1 cellular context compared by ENCODE assay signal in the genomic region with DNA sequence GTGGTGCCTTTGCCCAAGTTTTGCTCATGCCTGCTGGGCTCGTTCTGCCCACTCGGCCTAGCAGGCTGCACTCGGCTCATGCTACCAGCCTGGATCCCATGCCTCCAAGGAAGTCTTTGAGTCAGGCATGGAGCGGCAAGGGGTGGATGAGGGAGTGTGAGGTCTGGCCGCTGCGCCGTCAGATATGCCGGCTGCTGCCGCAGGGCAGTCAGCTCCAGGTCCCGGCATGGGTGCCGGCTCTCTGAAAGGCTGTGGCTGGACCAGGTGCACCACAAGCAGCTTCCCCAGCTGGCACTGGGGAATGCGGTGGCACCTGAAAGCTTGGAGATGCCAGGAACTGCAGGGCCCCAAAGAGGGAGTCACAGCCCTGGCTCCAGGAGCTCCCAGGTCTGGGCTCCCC.
TF ChIP-seq lines count a peak whose summit lies in the region.

No MANE protein-coding gene starts in this region.

TF ChIP-seq in H1, 55 proteins besides CTCF, POLR2A, EP300 and RAD21 (continued from another document):
- TF ChIP-seq, protein P1, sequence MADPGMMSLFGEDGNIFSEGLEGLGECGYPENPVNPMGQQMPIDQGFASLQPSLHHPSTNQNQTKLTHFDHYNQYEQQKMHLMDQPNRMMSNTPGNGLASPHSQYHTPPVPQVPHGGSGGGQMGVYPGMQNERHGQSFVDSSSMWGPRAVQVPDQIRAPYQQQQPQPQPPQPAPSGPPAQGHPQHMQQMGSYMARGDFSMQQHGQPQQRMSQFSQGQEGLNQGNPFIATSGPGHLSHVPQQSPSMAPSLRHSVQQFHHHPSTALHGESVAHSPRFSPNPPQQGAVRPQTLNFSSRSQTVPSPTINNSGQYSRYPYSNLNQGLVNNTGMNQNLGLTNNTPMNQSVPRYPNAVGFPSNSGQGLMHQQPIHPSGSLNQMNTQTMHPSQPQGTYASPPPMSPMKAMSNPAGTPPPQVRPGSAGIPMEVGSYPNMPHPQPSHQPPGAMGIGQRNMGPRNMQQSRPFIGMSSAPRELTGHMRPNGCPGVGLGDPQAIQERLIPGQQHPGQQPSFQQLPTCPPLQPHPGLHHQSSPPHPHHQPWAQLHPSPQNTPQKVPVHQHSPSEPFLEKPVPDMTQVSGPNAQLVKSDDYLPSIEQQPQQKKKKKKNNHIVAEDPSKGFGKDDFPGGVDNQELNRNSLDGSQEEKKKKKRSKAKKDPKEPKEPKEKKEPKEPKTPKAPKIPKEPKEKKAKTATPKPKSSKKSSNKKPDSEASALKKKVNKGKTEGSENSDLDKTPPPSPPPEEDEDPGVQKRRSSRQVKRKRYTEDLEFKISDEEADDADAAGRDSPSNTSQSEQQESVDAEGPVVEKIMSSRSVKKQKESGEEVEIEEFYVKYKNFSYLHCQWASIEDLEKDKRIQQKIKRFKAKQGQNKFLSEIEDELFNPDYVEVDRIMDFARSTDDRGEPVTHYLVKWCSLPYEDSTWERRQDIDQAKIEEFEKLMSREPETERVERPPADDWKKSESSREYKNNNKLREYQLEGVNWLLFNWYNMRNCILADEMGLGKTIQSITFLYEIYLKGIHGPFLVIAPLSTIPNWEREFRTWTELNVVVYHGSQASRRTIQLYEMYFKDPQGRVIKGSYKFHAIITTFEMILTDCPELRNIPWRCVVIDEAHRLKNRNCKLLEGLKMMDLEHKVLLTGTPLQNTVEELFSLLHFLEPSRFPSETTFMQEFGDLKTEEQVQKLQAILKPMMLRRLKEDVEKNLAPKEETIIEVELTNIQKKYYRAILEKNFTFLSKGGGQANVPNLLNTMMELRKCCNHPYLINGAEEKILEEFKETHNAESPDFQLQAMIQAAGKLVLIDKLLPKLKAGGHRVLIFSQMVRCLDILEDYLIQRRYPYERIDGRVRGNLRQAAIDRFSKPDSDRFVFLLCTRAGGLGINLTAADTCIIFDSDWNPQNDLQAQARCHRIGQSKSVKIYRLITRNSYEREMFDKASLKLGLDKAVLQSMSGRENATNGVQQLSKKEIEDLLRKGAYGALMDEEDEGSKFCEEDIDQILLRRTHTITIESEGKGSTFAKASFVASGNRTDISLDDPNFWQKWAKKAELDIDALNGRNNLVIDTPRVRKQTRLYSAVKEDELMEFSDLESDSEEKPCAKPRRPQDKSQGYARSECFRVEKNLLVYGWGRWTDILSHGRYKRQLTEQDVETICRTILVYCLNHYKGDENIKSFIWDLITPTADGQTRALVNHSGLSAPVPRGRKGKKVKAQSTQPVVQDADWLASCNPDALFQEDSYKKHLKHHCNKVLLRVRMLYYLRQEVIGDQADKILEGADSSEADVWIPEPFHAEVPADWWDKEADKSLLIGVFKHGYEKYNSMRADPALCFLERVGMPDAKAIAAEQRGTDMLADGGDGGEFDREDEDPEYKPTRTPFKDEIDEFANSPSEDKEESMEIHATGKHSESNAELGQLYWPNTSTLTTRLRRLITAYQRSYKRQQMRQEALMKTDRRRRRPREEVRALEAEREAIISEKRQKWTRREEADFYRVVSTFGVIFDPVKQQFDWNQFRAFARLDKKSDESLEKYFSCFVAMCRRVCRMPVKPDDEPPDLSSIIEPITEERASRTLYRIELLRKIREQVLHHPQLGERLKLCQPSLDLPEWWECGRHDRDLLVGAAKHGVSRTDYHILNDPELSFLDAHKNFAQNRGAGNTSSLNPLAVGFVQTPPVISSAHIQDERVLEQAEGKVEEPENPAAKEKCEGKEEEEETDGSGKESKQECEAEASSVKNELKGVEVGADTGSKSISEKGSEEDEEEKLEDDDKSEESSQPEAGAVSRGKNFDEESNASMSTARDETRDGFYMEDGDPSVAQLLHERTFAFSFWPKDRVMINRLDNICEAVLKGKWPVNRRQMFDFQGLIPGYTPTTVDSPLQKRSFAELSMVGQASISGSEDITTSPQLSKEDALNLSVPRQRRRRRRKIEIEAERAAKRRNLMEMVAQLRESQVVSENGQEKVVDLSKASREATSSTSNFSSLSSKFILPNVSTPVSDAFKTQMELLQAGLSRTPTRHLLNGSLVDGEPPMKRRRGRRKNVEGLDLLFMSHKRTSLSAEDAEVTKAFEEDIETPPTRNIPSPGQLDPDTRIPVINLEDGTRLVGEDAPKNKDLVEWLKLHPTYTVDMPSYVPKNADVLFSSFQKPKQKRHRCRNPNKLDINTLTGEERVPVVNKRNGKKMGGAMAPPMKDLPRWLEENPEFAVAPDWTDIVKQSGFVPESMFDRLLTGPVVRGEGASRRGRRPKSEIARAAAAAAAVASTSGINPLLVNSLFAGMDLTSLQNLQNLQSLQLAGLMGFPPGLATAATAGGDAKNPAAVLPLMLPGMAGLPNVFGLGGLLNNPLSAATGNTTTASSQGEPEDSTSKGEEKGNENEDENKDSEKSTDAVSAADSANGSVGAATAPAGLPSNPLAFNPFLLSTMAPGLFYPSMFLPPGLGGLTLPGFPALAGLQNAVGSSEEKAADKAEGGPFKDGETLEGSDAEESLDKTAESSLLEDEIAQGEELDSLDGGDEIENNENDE (IDR thresholded peaks at IDR 0.05; ENCODE audit: insufficient replicate concordance, low read length), result no peak
- TF ChIP-seq GTF2F1 (IDR thresholded peaks at IDR 0.05; ENCODE audit: borderline replicate concordance, low read depth, low read length) (no peak), CBX8 (IDR thresholded peaks at IDR 0.05; ENCODE audit: borderline replicate concordance, low read depth, low read length) (no peak), MAFK (IDR thresholded peaks at IDR 0.05; ENCODE audit: low read depth, low read length) (no peak), SIRT6 (IDR thresholded peaks at IDR 0.05; ENCODE audit: low read length) (no peak), HDAC6 (IDR thresholded peaks at IDR 0.05; ENCODE audit: low read depth, low read length) (no peak), SUZ12 (IDR thresholded peaks at IDR 0.05; ENCODE audit: low read length) (no peak), BCL11A (IDR thresholded peaks at IDR 0.05; ENCODE audit: low read depth in 2 of 2, low read length in 2 of 2) (no peak)
- TF ChIP-seq, protein P2, sequence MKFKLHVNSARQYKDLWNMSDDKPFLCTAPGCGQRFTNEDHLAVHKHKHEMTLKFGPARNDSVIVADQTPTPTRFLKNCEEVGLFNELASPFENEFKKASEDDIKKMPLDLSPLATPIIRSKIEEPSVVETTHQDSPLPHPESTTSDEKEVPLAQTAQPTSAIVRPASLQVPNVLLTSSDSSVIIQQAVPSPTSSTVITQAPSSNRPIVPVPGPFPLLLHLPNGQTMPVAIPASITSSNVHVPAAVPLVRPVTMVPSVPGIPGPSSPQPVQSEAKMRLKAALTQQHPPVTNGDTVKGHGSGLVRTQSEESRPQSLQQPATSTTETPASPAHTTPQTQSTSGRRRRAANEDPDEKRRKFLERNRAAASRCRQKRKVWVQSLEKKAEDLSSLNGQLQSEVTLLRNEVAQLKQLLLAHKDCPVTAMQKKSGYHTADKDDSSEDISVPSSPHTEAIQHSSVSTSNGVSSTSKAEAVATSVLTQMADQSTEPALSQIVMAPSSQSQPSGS (IDR thresholded peaks at IDR 0.05; ENCODE audit: low read length), result no peak
- TF ChIP-seq, protein P3, sequence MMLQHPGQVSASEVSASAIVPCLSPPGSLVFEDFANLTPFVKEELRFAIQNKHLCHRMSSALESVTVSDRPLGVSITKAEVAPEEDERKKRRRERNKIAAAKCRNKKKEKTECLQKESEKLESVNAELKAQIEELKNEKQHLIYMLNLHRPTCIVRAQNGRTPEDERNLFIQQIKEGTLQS (IDR thresholded peaks at IDR 0.05; ENCODE audit: insufficient read depth, low read depth, low read length), result no peak
